13 cellular contexts compared by ENCODE assay signal in genomic region chr11:121740902-121741301, GRCh38.
DNase-seq lines count a peak whose midpoint lies in the region; ATAC-seq and TF ChIP-seq lines count a peak whose summit lies in the region.
"Had no signal": no experiment of that assay in that cellular context is flagged by ENCODE, and none has a peak within 500 bp of the region (broad histone marks: within the 10 kb centered on the region; RNA-seq: fewer than 3 reads in every experiment).

No MANE protein-coding gene starts in this region.

- no peaks in the 10 kb centered on the region for H3K9me3 ChIP-seq in cardiac muscle cell (ENCODE audit: low read depth)
- no peaks in the 10 kb centered on the region for H3K9me3 ChIP-seq in hepatocyte (ENCODE audit: low read depth)
- no peaks in the 10 kb centered on the region for H3K9me3 ChIP-seq in vagina

- TF ChIP-seq CTCF in cardiac muscle cell (IDR thresholded peaks at IDR 0.05; ENCODE audit: low read depth, low read length) (no peak), hepatocyte (IDR thresholded peaks at IDR 0.05; ENCODE audit: poor library complexity) (no peak), vagina (IDR thresholded peaks at IDR 0.05) (no peak)

- H3K36me3 ChIP-seq in cardiac muscle cell (no peaks in the 10 kb centered on the region), hepatocyte (replicated peaks; ENCODE audit: insufficient read depth, low read depth) (no peaks in the 10 kb centered on the region), rectal smooth muscle tissue (ENCODE audit: control insufficient read depth, insufficient read depth, low read length) (no peaks in the 10 kb centered on the region), vagina (no peaks in the 10 kb centered on the region)

- 65% methylated on average over 1 of the region's 1 CpG for WGBS in hepatocyte (ENCODE audit: low lambda C conversion rate, missing lambda C conversion rate)

- no peak for ATAC-seq in left cardiac atrium

- TF ChIP-seq POLR2A in vagina (IDR thresholded peaks at IDR 0.05) = no peak

- no peaks in the 10 kb centered on the region for H3K79me2 ChIP-seq in hepatocyte

- H3K27me3 ChIP-seq in cardiac muscle cell = no peaks in the 10 kb centered on the region
- no peaks in the 10 kb centered on the region for H3K27me3 ChIP-seq in hepatocyte
- no peaks in the 10 kb centered on the region for H3K27me3 ChIP-seq in rectal smooth muscle tissue (ENCODE audit: control insufficient read depth, insufficient read depth, low read length)
- no peaks in the 10 kb centered on the region for H3K27me3 ChIP-seq in vagina

- no peaks in the 10 kb centered on the region for H3K9me2 ChIP-seq in hepatocyte (replicated peaks; ENCODE audit: insufficient read depth)

- H3K9ac ChIP-seq in rectal smooth muscle tissue (ENCODE audit: low read length) = no peak overlapping the region

- H3K27ac ChIP-seq in cardiac muscle cell = peak overlapping the region; percentile 84
- H3K27ac ChIP-seq in hepatocyte = peak overlapping the region; percentile 92
- H3K27ac ChIP-seq in rectal smooth muscle tissue (ENCODE audit: low read depth, low read length) = peak overlapping the region; percentile 82
- H3K27ac ChIP-seq in vagina = peak overlapping the region; percentile 81

- H3K4me1 ChIP-seq in cardiac muscle cell (ENCODE audit: low read depth) (peaks cover 23% of the 10 kb centered on the region), hepatocyte (ENCODE audit: insufficient read depth) (peaks cover 14% of the 10 kb centered on the region), rectal smooth muscle tissue (ENCODE audit: control insufficient read depth, insufficient read depth, low read length) (peaks cover 28% of the 10 kb centered on the region), vagina (peaks cover 7% of the 10 kb centered on the region)

- H3K4me3 ChIP-seq in cardiac muscle cell (no peak overlapping the region), hepatocyte (no peak overlapping the region), rectal smooth muscle tissue (ENCODE audit: low read length) (no peak overlapping the region), vagina (peak overlapping the region in 1 of 2 donors; percentile 11)

- H2AFZ ChIP-seq in hepatocyte = no peak overlapping the region

- no peaks in the 10 kb centered on the region for H4K20me1 ChIP-seq in hepatocyte (ENCODE audit: insufficient read depth, poor library complexity, severe bottlenecking)

- H3K4me2 ChIP-seq in hepatocyte = peak overlapping the region; percentile 27

- intact Hi-C loops in left cardiac atrium (cut with DNase I) = loop anchor here in 1 of 2 donors (5.0 kb wide), 1 partner anchor 361 kb away; no protein-coding TSS in a partner anchor
- intact Hi-C loops in vagina (cut with DNase I) = no loop called here

- no peak for DNase-seq in cardiac muscle cell (ENCODE audit: low read depth in 1 of 2, low spot score in 1 of 2)
- no peak for DNase-seq in left cardiac atrium
- DNase-seq in hepatocyte (ENCODE audit: low spot score) = no peak
- no peak for DNase-seq in vagina (ENCODE audit: extremely low spot score in 2 of 2)
- DNase-seq in NCI-H2196 treated with DMSO at 0.1 percent for 48 hours (lab: John Stamatoyannopoulos, UW; ENCODE audit: unreplicated experiment) = no peak
- DNase-seq in activated CD4-positive, alpha-beta T cell treated with anti-CD3 and anti-CD28 coated beads, Interleukin-2, amount 50 U/mL, for 48 hours = no peak
- DNase-seq in NCI-H2029 treated with DMSO at 0.1 percent for 48 hours (lab: John Stamatoyannopoulos, UW) = no peak
- DNase-seq: CD4-positive, alpha-beta T cell; HCEC 1CT; natural killer cell; NCI-H1694 treated with DMSO at 0.1 percent for 48 hours; stimulated activated CD4-positive, alpha-beta T cell treated with anti-CD3 and anti-CD28 coated beads, Interleukin-1b, Interleukin-23, amount 100 ng/mL, for 48 hours had no signal
